ENCODE assay signal across 9 cellular contexts in the genomic region with DNA sequence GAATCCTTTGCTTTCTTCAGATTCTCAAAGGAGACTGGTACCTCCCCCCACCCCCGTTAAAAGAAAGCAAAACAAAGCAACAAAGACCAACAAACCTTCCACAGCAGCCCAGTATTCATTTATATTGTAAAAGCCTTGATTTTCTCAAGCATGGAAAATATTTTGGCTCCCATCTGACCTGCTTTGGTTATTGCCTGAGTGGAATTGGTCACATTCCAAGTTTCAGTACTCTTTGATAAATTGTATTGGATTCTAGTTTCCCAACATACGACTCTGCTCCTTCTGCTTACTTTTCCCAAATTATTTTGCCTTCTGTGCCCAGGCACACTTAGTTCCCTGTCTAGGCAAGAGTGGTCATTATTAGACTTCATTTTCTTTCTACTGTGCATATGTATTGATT. TPM values are rescaled to one million over a fixed set of nuclear protein-coding genes. Genes with fewer than 3 reads are reported as not detected.
DNase-seq lines count a peak whose midpoint lies in the region; ATAC-seq, FAIRE-seq and TF ChIP-seq lines count a peak whose summit lies in the region.
"Had no signal": no experiment of that assay in that cellular context is flagged by ENCODE, and none has a peak within 500 bp of the region (broad histone marks: within the 10 kb centered on the region; RNA-seq: fewer than 3 reads in every experiment).

No MANE protein-coding gene starts in this region.

- H3K4me1 Mint-ChIP-seq in activated naive CD4-positive, alpha-beta T cell treated with anti-CD3 and anti-CD28 coated beads, Interleukin-2, amount 10 ng/mL, durations not matched to agents 7 days and 5 days, result peaks cover 39% of the 10 kb centered on the region
- peaks cover 46% of the 10 kb centered on the region for H3K4me1 Mint-ChIP-seq in activated naive CD4-positive, alpha-beta T cell treated with anti-CD3 and anti-CD28 coated beads for 36 hours (ENCODE audit: low read depth)
- peaks cover 40% of the 10 kb centered on the region for H3K4me1 Mint-ChIP-seq in activated naive CD8-positive, alpha-beta T cell treated with anti-CD3 and anti-CD28 coated beads, Interleukin-2, amount 50 U/mL, for 24 hours

- TF ChIP-seq EP300 in HepG2 (IDR thresholded peaks at IDR 0.05; ENCODE audit: low read depth in 2 of 2, low read length in 2 of 2) (no peak), HepG2 (CRISPR knock-in tag; IDR thresholded peaks at IDR 0.05; ENCODE audit: borderline replicate concordance) (no peak)

- H3K27ac Mint-ChIP-seq in activated naive CD4-positive, alpha-beta T cell treated with anti-CD3 and anti-CD28 coated beads, Interleukin-2, amount 10 ng/mL, durations not matched to agents 7 days and 5 days, result no peak overlapping the region
- H3K27ac Mint-ChIP-seq in activated naive CD4-positive, alpha-beta T cell treated with anti-CD3 and anti-CD28 coated beads for 36 hours, result no peak overlapping the region
- H3K27ac Mint-ChIP-seq in activated naive CD8-positive, alpha-beta T cell treated with anti-CD3 and anti-CD28 coated beads, Interleukin-2, amount 50 U/mL, for 24 hours, result no peak overlapping the region

- DNase-seq in activated naive CD4-positive, alpha-beta T cell treated with anti-CD3 and anti-CD28 coated beads, Interleukin-2, amount 10 ng/mL, durations not matched to agents 7 days and 5 days, result no peak
- no peak for DNase-seq in activated naive CD4-positive, alpha-beta T cell treated with anti-CD3 and anti-CD28 coated beads for 36 hours
- no peak for DNase-seq in activated naive CD8-positive, alpha-beta T cell treated with anti-CD3 and anti-CD28 coated beads, Interleukin-2, amount 50 U/mL, for 24 hours
- DNase-seq in HepG2 (ENCODE audit: low spot score), result no peak
- DNase-seq in upper lobe of right lung, result no peak
- DNase-seq in iPS-NIHi7 (ENCODE audit: extremely low spot score), result no peak
- DNase-seq in G401 (ENCODE audit: low spot score), result no peak
- DNase-seq in T1000 (lab: John Stamatoyannopoulos, UW), result no peak
- DNase-seq: NCI-H1048 had no signal

- H3K4me2 ChIP-seq in HepG2 (ENCODE audit: low read depth, low read length), result peak overlapping the region; percentile 93

- intact Hi-C loops in activated naive CD4-positive, alpha-beta T cell treated with anti-CD3 and anti-CD28 coated beads for 36 hours (cut with micrococcal nuclease), result no loop called here
- intact Hi-C loops in HepG2 (cut with micrococcal nuclease; ENCODE audit: unreplicated experiment), result no loop called here
- intact Hi-C loops in upper lobe of right lung (cut with DNase I), result no loop called here

- peak overlapping the region; percentile 3 for H3K4me3 Mint-ChIP-seq in activated naive CD4-positive, alpha-beta T cell treated with anti-CD3 and anti-CD28 coated beads, Interleukin-2, amount 10 ng/mL, durations not matched to agents 7 days and 5 days
- H3K4me3 Mint-ChIP-seq in activated naive CD4-positive, alpha-beta T cell treated with anti-CD3 and anti-CD28 coated beads for 36 hours, result no peak overlapping the region
- H3K4me3 Mint-ChIP-seq in activated naive CD8-positive, alpha-beta T cell treated with anti-CD3 and anti-CD28 coated beads, Interleukin-2, amount 50 U/mL, for 24 hours, result peak overlapping the region; percentile 96

- no peaks in the 10 kb centered on the region for H3K9me3 ChIP-seq in HepG2 (ENCODE audit: low read length)
- H3K9me3 ChIP-seq in upper lobe of right lung, result no peaks in the 10 kb centered on the region

- no peak for TF ChIP-seq RAD21 in HepG2 (CRISPR knock-in tag; IDR thresholded peaks at IDR 0.05)

- POLR2A ChIA-PET in HepG2 (lab: Yijun Ruan, JAX), result no interaction called here

- no peak for FAIRE-seq in HepG2 (lab: Jason Lieb, UNC)

- H4K20me1 ChIP-seq in HepG2 (ENCODE audit: insufficient read depth, low read length), result 0 out of 2 replicates have a peak, but pooled peaks cover 8% of the 10 kb centered on the region

- H3K4me1 ChIP-seq in HepG2 (ENCODE audit: insufficient read depth, low read length), result peaks cover 34% of the 10 kb centered on the region
- H3K4me1 ChIP-seq in upper lobe of right lung, result peaks cover 23% of the 10 kb centered on the region

- peaks cover 1% of the 10 kb centered on the region for H3K36me3 Mint-ChIP-seq in activated naive CD4-positive, alpha-beta T cell treated with anti-CD3 and anti-CD28 coated beads, Interleukin-2, amount 10 ng/mL, durations not matched to agents 7 days and 5 days
- peaks cover 4% of the 10 kb centered on the region for H3K36me3 Mint-ChIP-seq in activated naive CD4-positive, alpha-beta T cell treated with anti-CD3 and anti-CD28 coated beads for 36 hours (ENCODE audit: low read depth)
- H3K36me3 Mint-ChIP-seq in activated naive CD8-positive, alpha-beta T cell treated with anti-CD3 and anti-CD28 coated beads, Interleukin-2, amount 50 U/mL, for 24 hours (ENCODE audit: low read depth), result peaks cover 2% of the 10 kb centered on the region

- H3K27me3 Mint-ChIP-seq in activated naive CD4-positive, alpha-beta T cell treated with anti-CD3 and anti-CD28 coated beads, Interleukin-2, amount 10 ng/mL, durations not matched to agents 7 days and 5 days, result no peaks in the 10 kb centered on the region
- H3K27me3 Mint-ChIP-seq in activated naive CD4-positive, alpha-beta T cell treated with anti-CD3 and anti-CD28 coated beads for 36 hours (ENCODE audit: low read depth), result no peaks in the 10 kb centered on the region
- no peaks in the 10 kb centered on the region for H3K27me3 Mint-ChIP-seq in activated naive CD8-positive, alpha-beta T cell treated with anti-CD3 and anti-CD28 coated beads, Interleukin-2, amount 50 U/mL, for 24 hours

- no peaks in the 10 kb centered on the region; a peak in 1 of 5 replicates for H3K27me3 ChIP-seq in HepG2 (ENCODE audit: control insufficient read depth in 1 of 2, insufficient read depth in 2 of 2, low read length in 2 of 2)
- H3K27me3 ChIP-seq in upper lobe of right lung, result no peaks in the 10 kb centered on the region

- peaks cover 4% of the 10 kb centered on the region for H3K9me3 Mint-ChIP-seq in activated naive CD4-positive, alpha-beta T cell treated with anti-CD3 and anti-CD28 coated beads, Interleukin-2, amount 10 ng/mL, durations not matched to agents 7 days and 5 days
- H3K9me3 Mint-ChIP-seq in activated naive CD4-positive, alpha-beta T cell treated with anti-CD3 and anti-CD28 coated beads for 36 hours, result no peaks in the 10 kb centered on the region
- H3K9me3 Mint-ChIP-seq in activated naive CD8-positive, alpha-beta T cell treated with anti-CD3 and anti-CD28 coated beads, Interleukin-2, amount 50 U/mL, for 24 hours, result no peaks in the 10 kb centered on the region

- CTCF ChIA-PET in activated naive CD4-positive, alpha-beta T cell treated with anti-CD3 and anti-CD28 coated beads, Interleukin-2, amount 10 ng/mL, durations not matched to agents 7 days and 5 days (lab: Charles Lee), result no interaction called here
- CTCF ChIA-PET in activated naive CD4-positive, alpha-beta T cell treated with anti-CD3 and anti-CD28 coated beads for 36 hours (lab: Charles Lee), result interaction anchor here (1.0 kb wide), 1 partner anchor 15 kb away, joined by 3 read pairs; no protein-coding TSS in a partner anchor
- CTCF ChIA-PET in HepG2 (lab: Yijun Ruan, JAX; ENCODE audit: low intra/inter-chr PET ratio, low total read pairs), result no interaction called here

- no peak overlapping the region for H3K27ac ChIP-seq in HepG2 (ENCODE audit: extremely low read length, insufficient read depth, low read length)
- H3K27ac ChIP-seq in upper lobe of right lung, result no peak overlapping the region

- ATAC-seq in activated naive CD8-positive, alpha-beta T cell treated with anti-CD3 and anti-CD28 coated beads, Interleukin-2, amount 50 U/mL, for 24 hours, result no peak
- ATAC-seq in HepG2 (no peak), upper lobe of right lung (no peak)

- peak overlapping the region; percentile 2 to 93 (median 93); a peak in 1 of 6 replicates for H3K4me3 ChIP-seq in HepG2 (replicated peaks in 1 of 3; ENCODE audit: insufficient read depth in 1 of 3, low read depth in 2 of 3, low read length in 3 of 3)
- peak overlapping the region; percentile 96 for H3K4me3 ChIP-seq in upper lobe of right lung

- H3K36me3 ChIP-seq in HepG2 (replicated peaks in 1 of 2; ENCODE audit: control insufficient read depth in 1 of 2, insufficient read depth in 2 of 2, low read length in 2 of 2) (peaks cover 0 to 6% of the 10 kb centered on the region in 2 experiments; a peak in 2 of 5 replicates), upper lobe of right lung (no peaks in the 10 kb centered on the region)

- TF ChIP-seq POLR2A in HepG2 (IDR thresholded peaks at IDR 0.05; ENCODE audit: insufficient read depth in 1 of 2, low read depth in 2 of 2, low read length in 2 of 2), result no peak

- peak overlapping the region; percentile 96; the same call in 1 of the 2 replicates for H3K9ac ChIP-seq in HepG2 (ENCODE audit: insufficient read depth, low read depth, low read length)

- no peak for TF ChIP-seq CTCF in HepG2 (CRISPR knock-in tag; IDR thresholded peaks at IDR 0.05)
- TF ChIP-seq CTCF in upper lobe of right lung (IDR thresholded peaks at IDR 0.05), result no peak

- H2AFZ ChIP-seq in HepG2 (ENCODE audit: low read length), result no peak overlapping the region

- peaks cover 59% of the 10 kb centered on the region for H3K79me2 ChIP-seq in HepG2 (ENCODE audit: insufficient read depth, low read length)

- in situ Hi-C loops in HepG2 (cut with HindIII; ENCODE audit: extremely low pct_ligation_motif_present, low pct_unique_long_range_greater_than_20kb), result no loop called here
- in situ Hi-C loops in G401 (cut with HindIII; ENCODE audit: low sequenced_read_pairs), result no loop called here

- BruUV-seq in HepG2 (replicated peaks; lab: Mats Ljungman, UMichigan), result TSS peak; percentile 50

- 56% methylated on average over 2 of the region's 2 CpGs for WGBS in HepG2 (ENCODE audit: low lambda C conversion rate)

RNA-seq across cellular contexts. Expression of a gene that starts 1.3 kb away (rescaled TPM):
- total RNA-seq in activated naive CD4-positive, alpha-beta T cell treated with anti-CD3 and anti-CD28 coated beads for 36 hours, result under 1 TPM; 0.15 to 0.24 TPM
- 1.0 and 1.2 TPM in 2 replicates for total RNA-seq in HepG2 (2016; rRNA removed; fragmentation: Illumina TruSeq; extraction: Trizol)
- total RNA-seq in HepG2 (2016; cell fraction: cytosol; rRNA removed; fragmentation: Illumina TruSeq; extraction: Trizol; ENCODE audit: low read depth), result 0.09 and 0.20 TPM in 2 replicates
- total RNA-seq in HepG2 (2016; cell fraction: insoluble cytoplasmic fraction; rRNA removed; fragmentation: Illumina TruSeq; extraction: Trizol), result 0.89 and 1.7 TPM in 2 replicates
- 0.34 and 0.62 TPM in 2 replicates for total RNA-seq in HepG2 (2016; cell fraction: membrane; rRNA removed; fragmentation: Illumina TruSeq; extraction: Trizol)
- total RNA-seq in HepG2 (2016; cell fraction: nucleus; rRNA removed; fragmentation: Illumina TruSeq; extraction: Trizol), result 0.62 and 0.81 TPM in 2 replicates
- 1.4 and 2.2 TPM in 2 replicates for polyA plus RNA-seq in HepG2 (2011; rRNA removed)
- 1.1 and 1.3 TPM in 2 replicates for polyA plus RNA-seq in HepG2 (2011; cell fraction: cytosol; rRNA removed)
- polyA plus RNA-seq in HepG2 (2011; cell fraction: nucleus; rRNA removed), result 1.2 and 1.6 TPM in 2 replicates
- 0.80 and 1.1 TPM in 2 replicates for polyA plus RNA-seq in HepG2 (2012)
- 0.10 and 0.20 TPM in 2 replicates for polyA plus RNA-seq in HepG2 (2016; cell fraction: cytosol; fragmentation: Illumina TruSeq; extraction: Trizol; ENCODE audit: low read depth)
- 1.0 and 1.2 TPM in 2 replicates for polyA plus RNA-seq in HepG2 (2016; cell fraction: insoluble cytoplasmic fraction; fragmentation: Illumina TruSeq; extraction: Trizol; ENCODE audit: low read depth)
- 0.32 and 0.61 TPM in 2 replicates for polyA plus RNA-seq in HepG2 (2016; cell fraction: membrane; fragmentation: Illumina TruSeq; extraction: Trizol; ENCODE audit: low read depth)
- polyA plus RNA-seq in HepG2 (2016; cell fraction: nucleus; fragmentation: Illumina TruSeq; extraction: Trizol; ENCODE audit: insufficient read depth, low read depth), result 0.83 and 1.9 TPM in 2 replicates
- polyA minus RNA-seq in HepG2 (2011; rRNA and poly(A)+ RNA removed; ENCODE audit: low replicate concordance), result 0.51 and 3.8 TPM in 2 replicates
- polyA minus RNA-seq in HepG2 (2011; cell fraction: cytosol; rRNA and poly(A)+ RNA removed), result 0.88 and 1.8 TPM in 2 replicates
- 0.64 and 1.4 TPM in 2 replicates for polyA minus RNA-seq in HepG2 (2011; cell fraction: nucleus; rRNA and poly(A)+ RNA removed)
- not detected for total RNA-seq in upper lobe of right lung
- 0.03 and 0.12 TPM in 2 replicates for total RNA-seq in G401 (2014; rRNA removed; shearing (Covaris generic))

RNA-seq across cellular contexts. Expression of a gene that starts 2.0 kb away (rescaled TPM):
- total RNA-seq in activated naive CD4-positive, alpha-beta T cell treated with anti-CD3 and anti-CD28 coated beads for 36 hours, result 10 to 100 TPM; 49.9 to 53.9 TPM
- total RNA-seq in HepG2 (2016; rRNA removed; fragmentation: Illumina TruSeq; extraction: Trizol), result 63.3 and 85.6 TPM in 2 replicates
- total RNA-seq in HepG2 (2016; cell fraction: cytosol; rRNA removed; fragmentation: Illumina TruSeq; extraction: Trizol; ENCODE audit: low read depth), result 26.7 and 27.2 TPM in 2 replicates
- total RNA-seq in HepG2 (2016; cell fraction: insoluble cytoplasmic fraction; rRNA removed; fragmentation: Illumina TruSeq; extraction: Trizol), result 63.0 and 78.4 TPM in 2 replicates
- total RNA-seq in HepG2 (2016; cell fraction: membrane; rRNA removed; fragmentation: Illumina TruSeq; extraction: Trizol), result 27.7 and 32.4 TPM in 2 replicates
- total RNA-seq in HepG2 (2016; cell fraction: nucleus; rRNA removed; fragmentation: Illumina TruSeq; extraction: Trizol), result 49.5 and 56.4 TPM in 2 replicates
- 39.2 and 41.3 TPM in 2 replicates for polyA plus RNA-seq in HepG2 (2011; rRNA removed)
- polyA plus RNA-seq in HepG2 (2011; cell fraction: cytosol; rRNA removed), result 22.8 and 26.7 TPM in 2 replicates
- polyA plus RNA-seq in HepG2 (2011; cell fraction: nucleus; rRNA removed), result 42.5 and 46.5 TPM in 2 replicates
- 26.7 and 35.9 TPM in 2 replicates for polyA plus RNA-seq in HepG2 (2012)
- polyA plus RNA-seq in HepG2 (2016; cell fraction: cytosol; fragmentation: Illumina TruSeq; extraction: Trizol; ENCODE audit: low read depth), result 3.8 and 4.6 TPM in 2 replicates
- polyA plus RNA-seq in HepG2 (2016; cell fraction: insoluble cytoplasmic fraction; fragmentation: Illumina TruSeq; extraction: Trizol; ENCODE audit: low read depth), result 47.9 and 51.0 TPM in 2 replicates
- polyA plus RNA-seq in HepG2 (2016; cell fraction: membrane; fragmentation: Illumina TruSeq; extraction: Trizol; ENCODE audit: low read depth), result 7.6 and 10.0 TPM in 2 replicates
- polyA plus RNA-seq in HepG2 (2016; cell fraction: nucleus; fragmentation: Illumina TruSeq; extraction: Trizol; ENCODE audit: insufficient read depth, low read depth), result 47.6 and 48.7 TPM in 2 replicates
- 88.6 and 115 TPM in 2 replicates for polyA minus RNA-seq in HepG2 (2011; rRNA and poly(A)+ RNA removed; ENCODE audit: low replicate concordance)
- 55.5 and 68.8 TPM in 2 replicates for polyA minus RNA-seq in HepG2 (2011; cell fraction: cytosol; rRNA and poly(A)+ RNA removed)
- polyA minus RNA-seq in HepG2 (2011; cell fraction: nucleus; rRNA and poly(A)+ RNA removed), result 91.2 and 118 TPM in 2 replicates
- total RNA-seq in upper lobe of right lung, result 63.3 TPM
- 21.2 and 36.1 TPM in 2 replicates for total RNA-seq in G401 (2014; rRNA removed; shearing (Covaris generic))
